ENCODE assay signal across 11 cellular contexts in genomic region chr3:171165986-171166385, GRCh38.
DNase-seq lines count a peak whose midpoint lies in the region; ATAC-seq, FAIRE-seq and TF ChIP-seq lines count a peak whose summit lies in the region.
"Had no signal": no experiment of that assay in that cellular context is flagged by ENCODE, and none has a peak within 500 bp of the region (broad histone marks: within the 10 kb centered on the region; RNA-seq: fewer than 3 reads in every experiment).

No MANE protein-coding gene starts in this region.

- no peaks in the 10 kb centered on the region for H3K79me1 ChIP-seq in H1 (ENCODE audit: low read depth, low read length)

- no peak for FAIRE-seq in H1 (lab: Jason Lieb, UNC)

- H2AK5ac ChIP-seq in H1 (ENCODE audit: low read depth, low read length) = no peak overlapping the region

- H3K9ac ChIP-seq in H1 (replicated peaks in 1 of 4; ENCODE audit: extremely low read depth in 1 of 4, low read depth in 3 of 4, low read length in 3 of 4) = no peak overlapping the region

- CTCF ChIA-PET in H1 (lab: Charles Lee; ENCODE audit: partially characterized antibody) = interaction anchor here (0.6 to 1.7 kb wide), 5 partner anchors 20 to 398 kb away, joined by 3 to 5 read pairs (median 3); no protein-coding TSS in a partner anchor

- POLR2A ChIA-PET in H1 (lab: Charles Lee; ENCODE audit: partially characterized antibody) = no interaction called here

- no peak overlapping the region for H3K56ac ChIP-seq in H1 (replicated peaks; ENCODE audit: insufficient read length, low read depth, low read length)

- TF ChIP-seq POLR2A in H1 (IDR thresholded peaks at IDR 0.05; ENCODE audit: control extremely low read depth in 1 of 2, low read depth in 2 of 2, low read length in 2 of 2) = no peak

- H4K91ac ChIP-seq in H1 (replicated peaks; ENCODE audit: insufficient read length, low read length) = peak overlapping the region; percentile 22

- peaks cover 5 to 7% of the 10 kb centered on the region in 2 experiments for H3K9me3 ChIP-seq in H1 (ENCODE audit: insufficient read depth in 2 of 2, low read depth in 1 of 2, low read length in 1 of 2)
- no peaks in the 10 kb centered on the region for H3K9me3 ChIP-seq in hepatocyte (ENCODE audit: low read depth)

- H3K4me2 ChIP-seq in H1 (ENCODE audit: insufficient read depth in 1 of 2, low read depth in 2 of 2, low read length in 2 of 2) (peak overlapping the region in 1 of 2 experiments; percentile 9; a peak in 2 of 4 replicates), hepatocyte (no peak overlapping the region)

- no peak overlapping the region for H3K18ac ChIP-seq in H1 (ENCODE audit: extremely low read depth, low read length)

- H3K27ac ChIP-seq in H1 (ENCODE audit: low read depth, low read length) (no peak overlapping the region), hepatocyte (no peak overlapping the region)
- H3K27ac ChIP-seq: left ventricle myocardium inferior, right atrium auricular region had no signal

- H3K27me3 ChIP-seq in H1 (replicated peaks in 1 of 4; ENCODE audit: control insufficient read depth in 3 of 4, extremely low read depth in 1 of 4, insufficient read depth in 3 of 4, low read length in 3 of 4) (no peaks in the 10 kb centered on the region), hepatocyte (no peaks in the 10 kb centered on the region)
- H3K27me3 ChIP-seq: right atrium auricular region had no signal

- H3K23me2 ChIP-seq in H1 (ENCODE audit: low read depth, low read length) = no peaks in the 10 kb centered on the region

- peak overlapping the region; percentile 52; the same call in 1 of the 2 replicates for H2BK20ac ChIP-seq in H1 (ENCODE audit: low read length)

- WGBS in H1 (ENCODE audit: extremely low coverage in 1 of 2, insufficient coverage in 1 of 2, insufficient read length in 1 of 2, insufficient replicate concordance in 2 of 2, low coverage in 1 of 2, low lambda C conversion rate in 2 of 2, missing lambda C conversion rate in 1 of 2), 2 experiments = 95% methylated on average over 1 of the region's 1 CpG; no CpG with 5 or more reads in 1 of the 2 experiments
- WGBS in hepatocyte (ENCODE audit: low lambda C conversion rate, missing lambda C conversion rate) = 96% methylated on average over 1 of the region's 1 CpG

- no peak overlapping the region for H2AFZ ChIP-seq in H1 (ENCODE audit: low read length)
- no peak overlapping the region for H2AFZ ChIP-seq in hepatocyte

- peak; percentile 33 for DNase-seq in GM12865 (ENCODE audit: low read depth)
- no peak for DNase-seq in H1 (ENCODE audit: low read depth in 1 of 2, low spot score in 2 of 2)
- DNase-seq in NCI-H1694 treated with DMSO at 0.1 percent for 48 hours (lab: John Stamatoyannopoulos, UW) = no peak
- no peak for DNase-seq in foreskin melanocyte
- no peak for DNase-seq in hepatocyte (ENCODE audit: low spot score)
- no peak for DNase-seq in NCI-H146 (lab: John Stamatoyannopoulos, UW)
- DNase-seq: left ventricle myocardium inferior had no signal

- H4K8ac ChIP-seq in H1 (ENCODE audit: extremely low read depth, insufficient read depth, low read length) = no peak overlapping the region

- no peak overlapping the region for H4K5ac ChIP-seq in H1 (ENCODE audit: insufficient read length, low read depth, low read length)

- peak overlapping the region; percentile 11; the same call in 1 of the 2 replicates for H2BK5ac ChIP-seq in H1 (ENCODE audit: low read depth, low read length)

- no peak for TF ChIP-seq EP300 in H1 (IDR thresholded peaks at IDR 0.05; ENCODE audit: borderline replicate concordance in 1 of 2, low read depth in 2 of 2, low read length in 2 of 2)

- no peak overlapping the region for H3K23ac ChIP-seq in H1 (ENCODE audit: insufficient read length)

- no peak overlapping the region for H3K14ac ChIP-seq in H1 (ENCODE audit: insufficient read length)

- no peak overlapping the region for H2BK15ac ChIP-seq in H1 (ENCODE audit: low read length)

- TF ChIP-seq CTCF in GM12865 (IDR thresholded peaks at IDR 0.05; ENCODE audit: insufficient read depth, low read depth, low read length, missing control alignments) = no peak
- no peak for TF ChIP-seq CTCF in H1 (IDR thresholded peaks at IDR 0.05; ENCODE audit: control extremely low read depth in 1 of 3, insufficient read depth in 1 of 3, low read depth in 1 of 3, low read length in 3 of 3)
- no peak for TF ChIP-seq CTCF in hepatocyte (IDR thresholded peaks at IDR 0.05; ENCODE audit: poor library complexity)

- H2BK120ac ChIP-seq in H1 (replicated peaks; ENCODE audit: low read depth, low read length) = no peak overlapping the region

- peaks cover 0 to 12% (median 5%) of the 10 kb centered on the region in 4 experiments; a peak in 4 of 7 replicates for H3K4me1 ChIP-seq in H1 (replicated peaks in 1 of 4; ENCODE audit: control insufficient read depth in 3 of 4, insufficient read depth in 4 of 4, low read length in 3 of 4)
- peaks cover 4% of the 10 kb centered on the region for H3K4me1 ChIP-seq in hepatocyte (ENCODE audit: insufficient read depth)
- H3K4me1 ChIP-seq: left ventricle myocardium inferior, right atrium auricular region had no signal

- H3K79me2 ChIP-seq in H1 (ENCODE audit: control insufficient read depth in 1 of 2, insufficient read depth in 2 of 2, low read length in 2 of 2) (no peaks in the 10 kb centered on the region), hepatocyte (no peaks in the 10 kb centered on the region)

- no peak for TF ChIP-seq RAD21 in H1 (IDR thresholded peaks at IDR 0.05 in 1 of 2, conservative IDR thresholded peaks at IDR 0.05 in 1 of 2; ENCODE audit: low read depth in 2 of 2, low read length in 2 of 2)

- peak overlapping the region; percentile 52; the same call in 1 of the 2 replicates for H2BK12ac ChIP-seq in H1 (ENCODE audit: low read depth, low read length)

- H3K4me3 ChIP-seq in GM12865 (ENCODE audit: low read depth, low read length) (no peak overlapping the region), H1 (ENCODE audit: extremely low read depth in 1 of 4, insufficient read depth in 2 of 4, low read depth in 3 of 4, low read length in 4 of 4) (no peak overlapping the region), hepatocyte (no peak overlapping the region)
- H3K4me3 ChIP-seq: left ventricle myocardium inferior, right atrium auricular region had no signal

- H3K36me3 ChIP-seq in H1 (ENCODE audit: control insufficient read depth in 2 of 4, insufficient read depth in 4 of 4, low read length in 3 of 4) (peaks cover 0 to 15% (median 0%) of the 10 kb centered on the region in 4 experiments; a peak in 2 of 8 replicates), hepatocyte (replicated peaks; ENCODE audit: insufficient read depth, low read depth) (no peaks in the 10 kb centered on the region)
- H3K36me3 ChIP-seq: right atrium auricular region had no signal

- H3K9me2 ChIP-seq in hepatocyte (replicated peaks; ENCODE audit: insufficient read depth) = no peaks in the 10 kb centered on the region

- H4K20me1 ChIP-seq in H1 (replicated peaks in 1 of 2; ENCODE audit: control insufficient read depth in 1 of 2, insufficient read depth in 2 of 2, low read length in 2 of 2) (no peaks in the 10 kb centered on the region), hepatocyte (ENCODE audit: insufficient read depth, poor library complexity, severe bottlenecking) (no peaks in the 10 kb centered on the region)

- peak; percentile 48 for ATAC-seq in GM21381 (IDR thresholded peaks at IDR 0.05; ENCODE audit: unreplicated experiment)
- ATAC-seq in HG03571 (IDR thresholded peaks at IDR 0.05; ENCODE audit: unreplicated experiment) = peak; percentile 43
- ATAC-seq: SK-N-SH treated with all-trans-retinoic acid at 6 μM for 48 hours had no signal

- H3K4ac ChIP-seq in H1 (replicated peaks; ENCODE audit: insufficient read length, low read depth, low read length) = no peak overlapping the region

TF ChIP-seq in H1, 55 proteins besides CTCF, POLR2A, EP300 and RAD21:
- no peak for TF ChIP-seq BRCA1 (IDR thresholded peaks at IDR 0.05; ENCODE audit: low read depth, low read length)
- no peak for TF ChIP-seq TBP (IDR thresholded peaks at IDR 0.05; ENCODE audit: low read depth, low read length)
- no peak for TF ChIP-seq PHF8 (conservative IDR thresholded peaks at IDR 0.05; ENCODE audit: low read depth, low read length)
- TF ChIP-seq SAP30 (IDR thresholded peaks at IDR 0.05; ENCODE audit: insufficient read depth, insufficient replicate concordance, low read length) = no peak
- no peak for TF ChIP-seq SUZ12 (IDR thresholded peaks at IDR 0.05; ENCODE audit: low read length)
- TF ChIP-seq CTBP2 (IDR thresholded peaks at IDR 0.05; ENCODE audit: borderline replicate concordance, insufficient read depth, insufficient read length, low read length) = no peak
- no peak for TF ChIP-seq ZNF274 (IDR thresholded peaks at IDR 0.05; ENCODE audit: borderline replicate concordance, extremely low read depth, low read length)
- no peak for TF ChIP-seq EZH2 (IDR thresholded peaks at IDR 0.05; ENCODE audit: low read depth, low read length, severe bottlenecking)
- no peak for TF ChIP-seq ASH2L (IDR thresholded peaks at IDR 0.05; ENCODE audit: low read length)
- TF ChIP-seq YY1 (IDR thresholded peaks at IDR 0.05; ENCODE audit: low read depth, low read length) = no peak
- no peak for TF ChIP-seq SIRT6 (IDR thresholded peaks at IDR 0.05; ENCODE audit: low read length)
TF ChIP-seq in H1: peak in this region for 0.
